24 cellular contexts compared by ENCODE assay signal in genomic region chr2:202773576-202773975, GRCh38.
"Had no signal": no experiment of that assay in that cellular context is flagged by ENCODE, and none has a peak within 500 bp of the region (broad histone marks: within the 10 kb centered on the region; RNA-seq: fewer than 3 reads in every experiment).

No MANE protein-coding gene starts in this region.

- H3K27ac ChIP-seq: body of pancreas, esophagus muscularis mucosa, left ventricle myocardium inferior, parathyroid adenoma, psoas muscle, testis had no signal

- H3K9me3 ChIP-seq: body of pancreas, esophagus muscularis mucosa, left ventricle myocardium inferior, psoas muscle, testis had no signal

- H3K4me1 ChIP-seq: esophagus muscularis mucosa, psoas muscle had no signal

- H3K4me3 ChIP-seq: body of pancreas, esophagus muscularis mucosa, left ventricle myocardium inferior, lung, psoas muscle had no signal

- ATAC-seq: activated CD4-positive, alpha-beta T cell treated with anti-CD3 and anti-CD28 coated beads for 36 hours; body of pancreas; psoas muscle; stimulated activated naive CD8-positive, alpha-beta T cell treated with anti-CD3 and anti-CD28 coated beads, Interleukin-15, Interleukin-2, amounts not matched to agents 100 U/mL and 50 U/mL, for 24 hours had no signal

- H3K9ac ChIP-seq: parathyroid adenoma had no signal

- H2AFZ ChIP-seq: parathyroid adenoma had no signal

- H3K79me2 ChIP-seq: parathyroid adenoma had no signal

- H3K27me3 ChIP-seq: body of pancreas, esophagus muscularis mucosa, testis had no signal

- FAIRE-seq: islet of Langerhans, urothelium cell line had no signal

- DNase-seq: activated CD4-positive, alpha-beta T cell treated with anti-CD3 and anti-CD28 coated beads for 36 hours; activated CD4-positive, alpha-beta T cell treated with anti-CD3 and anti-CD28 coated beads, Interleukin-2, amount 50 U/mL, for 4 hours; activated CD4-positive, CD25-positive, alpha-beta regulatory T cell; activated CD8-positive, alpha-beta memory T cell treated with anti-CD3 and anti-CD28 coated beads for 24 hours; activated effector memory CD4-positive, alpha-beta T cell treated with Interleukin-2 at 50 U/mL for 16 hours; activated naive CD4-positive, alpha-beta T cell treated with Interleukin-2 at 50 U/mL for 16 hours; aorta; body of pancreas; caudate nucleus; endodermal cell; left ventricle myocardium inferior; mesendoderm; naive B cell; nucleus accumbens; psoas muscle; stimulated activated CD4-positive, alpha-beta T cell treated with anti-CD3 and anti-CD28 coated beads, Interleukin-4, amount 100 ng/mL, for 1 hour; stimulated activated naive CD8-positive, alpha-beta T cell treated with anti-CD3 and anti-CD28 coated beads, Interleukin-15, Interleukin-2, amounts not matched to agents 100 U/mL and 50 U/mL, for 24 hours; T-helper 1 cell had no signal
